8 cellular contexts compared by ENCODE assay signal in the genomic region with DNA sequence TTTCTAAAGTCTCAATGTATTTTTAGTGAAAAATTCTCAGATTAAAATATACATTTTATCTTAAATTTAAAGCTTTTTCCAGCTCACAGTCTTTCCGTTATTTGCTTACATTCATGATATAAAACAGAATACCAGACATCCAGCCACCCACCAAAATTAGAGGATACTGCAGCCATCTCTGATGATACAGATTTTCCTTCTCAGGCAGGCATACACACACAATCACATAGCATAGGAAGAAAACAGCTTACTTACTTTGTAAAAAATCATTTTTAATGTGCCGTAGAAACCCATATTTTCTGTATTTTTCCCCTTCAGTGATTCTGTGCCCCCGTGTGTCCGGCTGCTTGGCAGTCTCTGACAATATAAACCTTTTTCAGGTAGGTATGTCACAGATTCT.
DNase-seq lines count a peak whose midpoint lies in the region; ATAC-seq, FAIRE-seq and TF ChIP-seq lines count a peak whose summit lies in the region.

No MANE protein-coding gene starts in this region.

- 55% methylated on average over 4 of the region's 4 CpGs for WGBS in K562 (ENCODE audit: insufficient coverage, low coverage, missing lambda C conversion rate)

- FAIRE-seq in K562 (lab: Jason Lieb, UNC), result no peak

- intact Hi-C loops in K562 (cut with micrococcal nuclease), result no loop called here

- H3K27ac ChIP-seq in 22Rv1 (peak overlapping the region; percentile 72), K562 (ENCODE audit: extremely low read depth, low read depth, low read length) (no peak overlapping the region)

- no peaks in the 10 kb centered on the region for H3K9me3 Mint-ChIP-seq in memory B cell

- H3K4me1 Mint-ChIP-seq in memory B cell, result peaks cover 14% of the 10 kb centered on the region

- in situ Hi-C loops in HAP-1 (cut with MboI; ENCODE audit: low sequenced_read_pairs), result no loop called here
- in situ Hi-C loops in K562 (cut with MboI), result no loop called here

- H3K4me1 ChIP-seq in HAP-1 (peaks cover 50% of the 10 kb centered on the region), K562 (replicated peaks in 1 of 2; ENCODE audit: control insufficient read depth in 2 of 2, insufficient read depth in 2 of 2, low read length in 2 of 2) (peaks cover 0 to 4% of the 10 kb centered on the region in 2 experiments; a peak in 2 of 5 replicates)

- H3K36me3 Mint-ChIP-seq in memory B cell, result no peaks in the 10 kb centered on the region

- ATAC-seq in K562, result peak; percentile 26; the same call in 2 of the 3 replicates
- ATAC-seq in memory B cell (ENCODE audit: low read depth), result no peak
- ATAC-seq in HG03139 (IDR thresholded peaks at IDR 0.05; ENCODE audit: unreplicated experiment), result no peak

- peak overlapping the region; percentile 60; the same call in 1 of the 2 replicates for H3K4me2 ChIP-seq in K562 (ENCODE audit: insufficient read depth, low read length)

- 0 out of 2 replicates have a peak, but pooled peaks cover 6% of the 10 kb centered on the region for H4K20me1 ChIP-seq in K562 (replicated peaks; ENCODE audit: control insufficient read depth, insufficient read depth, low read length)

- H3K27ac Mint-ChIP-seq in memory B cell, result peak overlapping the region; percentile 19

- no peaks in the 10 kb centered on the region for H3K9me1 ChIP-seq in K562 (ENCODE audit: control insufficient read depth, insufficient read depth, low read length)

- no peak for TF ChIP-seq POLR2A in K562 (conservative IDR thresholded peaks at IDR 0.05)

- 0 out of 2 replicates have a peak overlapping the region, but pooled peaks have one; percentile 26 for H2AFZ ChIP-seq in K562 (ENCODE audit: low read depth, low read length)

- no peaks in the 10 kb centered on the region for H3K36me3 ChIP-seq in HAP-1 (replicated peaks)
- H3K36me3 ChIP-seq in K562 (ENCODE audit: control insufficient read depth, insufficient read depth, low read length), result no peaks in the 10 kb centered on the region

- 0 out of 3 replicates have a peak, but pooled peaks cover 3% of the 10 kb centered on the region for H3K79me2 ChIP-seq in K562 (ENCODE audit: control insufficient read depth, insufficient read depth, low read length)

- TF ChIP-seq CTCF in 22Rv1 (IDR thresholded peaks at IDR 0.05), result no peak
- TF ChIP-seq CTCF in K562 (IDR thresholded peaks at IDR 0.05 in 2 of 3, conservative IDR thresholded peaks at IDR 0.05 in 1 of 3; ENCODE audit: insufficient read depth in 2 of 3, low read depth in 1 of 3, low read length in 3 of 3), result no peak

- TF ChIP-seq RAD21 in K562 (CRISPR knock-in tag; conservative IDR thresholded peaks at IDR 0.05 in 1 of 2, IDR thresholded peaks at IDR 0.05 in 1 of 2), result no peak

- BruUV-seq in K562 (replicated peaks; lab: Mats Ljungman, UMichigan), result no TSS peak

- H3K27me3 ChIP-seq in HAP-1 (ENCODE audit: low read depth) (no peaks in the 10 kb centered on the region), K562 (ENCODE audit: control insufficient read depth in 2 of 2, insufficient read depth in 2 of 2, low read length in 2 of 2) (no peaks in the 10 kb centered on the region)

- H3K9me3 ChIP-seq in HAP-1 (no peaks in the 10 kb centered on the region), K562 (replicated peaks; ENCODE audit: control insufficient read depth, insufficient read depth, low read depth, low read length) (no peaks in the 10 kb centered on the region)

- DNase-seq in HAP-1 (ENCODE audit: low spot score in 2 of 2) (no peak), K562 (ENCODE audit: extremely low read depth in 1 of 4, low spot score in 3 of 4) (no peak), memory B cell (ENCODE audit: low spot score in 2 of 2) (no peak), T-helper 1 cell (no peak), A172 (ENCODE audit: low spot score) (no peak)
- no peak for DNase-seq in activated T-cell treated with anti-CD3 and anti-CD28 coated beads, Interleukin-2, amount 50 U/mL, for 48 hours

- POLR2A ChIA-PET in K562 (lab: Yijun Ruan, JAX), result interaction anchor here (1.7 kb wide), 1 partner anchor 12 kb away, joined by 3 read pairs; no protein-coding TSS in a partner anchor

- no peak for TF ChIP-seq EP300 in K562 (IDR thresholded peaks at IDR 0.05; ENCODE audit: low read length)

- H3K4me3 ChIP-seq in HAP-1 (peak overlapping the region; percentile 34), K562 (no peak overlapping the region)

- no peaks in the 10 kb centered on the region for H3K27me3 Mint-ChIP-seq in memory B cell

- CTCF ChIA-PET in K562 (lab: Yijun Ruan, JAX; ENCODE audit: low intra/inter-chr PET ratio), result no interaction called here

- H3K4me3 Mint-ChIP-seq in memory B cell, result peak overlapping the region; percentile 15

- H3K9ac ChIP-seq in K562 (ENCODE audit: insufficient read depth in 1 of 2, low read depth in 2 of 2, low read length in 2 of 2), result no peak overlapping the region

TF ChIP-seq in K562, 482 proteins besides CTCF, POLR2A, EP300 and RAD21:
- TF ChIP-seq SAP30 (IDR thresholded peaks at IDR 0.05; ENCODE audit: borderline replicate concordance, insufficient read depth, low read depth, low read length, poor library complexity, severe bottlenecking) (no peak), ZNF830 (CRISPR knock-in tag; IDR thresholded peaks at IDR 0.05) (no peak), PTTG1 (tag; IDR thresholded peaks at IDR 0.05; ENCODE audit: low read depth) (no peak)
